Comparison of ENCODE assay signal across 27 cellular contexts in the genomic region with DNA sequence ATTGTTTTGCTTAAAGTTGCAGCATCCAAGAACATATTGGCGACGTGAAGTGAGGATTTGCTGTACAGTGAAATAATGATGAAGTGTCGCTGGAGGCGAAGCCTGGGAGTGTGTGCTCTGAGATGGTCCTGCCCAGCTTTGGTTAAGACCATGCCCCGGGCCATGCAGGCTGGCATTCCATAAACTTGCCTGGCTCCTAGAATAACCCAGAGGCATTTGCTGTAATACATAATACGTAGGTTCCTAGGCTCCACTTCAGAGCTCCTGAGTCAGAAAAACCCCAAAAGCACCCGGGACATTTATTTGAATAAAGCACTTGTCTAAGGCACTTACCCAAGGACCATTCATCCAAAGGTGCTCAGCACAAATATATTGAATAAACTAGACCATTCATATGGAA.
"Had no signal": no experiment of that assay in that cellular context is flagged by ENCODE, and none has a peak within 500 bp of the region (broad histone marks: within the 10 kb centered on the region; RNA-seq: fewer than 3 reads in every experiment).

No MANE protein-coding gene starts in this region.

- H3K9me3 ChIP-seq: ascending aorta, breast epithelium, colonic mucosa, gastrocnemius medialis had no signal

- H3K4me3 ChIP-seq: ascending aorta, breast epithelium, cardiac muscle cell, colonic mucosa, gastrocnemius medialis had no signal

- H3K36me3 ChIP-seq: ascending aorta, breast epithelium, cardiac muscle cell, colonic mucosa, gastrocnemius medialis had no signal

- DNase-seq: activated CD4-positive, alpha-beta memory T cell treated with anti-CD3 and anti-CD28 coated beads for 36 hours; activated CD4-positive, alpha-beta T cell treated with anti-CD3 and anti-CD28 coated beads for 36 hours; activated CD4-positive, alpha-beta T cell treated with anti-CD3 and anti-CD28 coated beads, Interleukin-2, amount 10 ng/mL, durations not matched to agents 24 days and 14 days; activated CD4-positive, CD25-positive, alpha-beta regulatory T cell; activated CD4-positive, CD25-positive, alpha-beta regulatory T cell treated with anti-CD3 and anti-CD28 coated beads, Interleukin-2, amount 50 U/mL, for 72 hours; activated CD8-positive, alpha-beta memory T cell treated with anti-CD3 and anti-CD28 coated beads, Interleukin-2, amount 10 ng/mL, durations not matched to agents 7 days and 5 days; activated CD8-positive, alpha-beta memory T cell treated with anti-CD3 and anti-CD28 coated beads, Interleukin-2, amount 50 U/mL, for 4 hours; activated CD8-positive, alpha-beta T cell treated with anti-CD3 and anti-CD28 coated beads, Interleukin-2, amount 10 ng/mL, durations not matched to agents 7 days and 5 days; activated gamma-delta T cell; activated naive CD4-positive, alpha-beta T cell; activated naive CD4-positive, alpha-beta T cell treated with anti-CD3 and anti-CD28 coated beads, Interleukin-2, amount 10 ng/mL, durations not matched to agents 7 days and 5 days; activated naive CD8-positive, alpha-beta T cell treated with anti-CD3 and anti-CD28 coated beads, Interleukin-2, amount 10 ng/mL, durations not matched to agents 7 days and 5 days; activated T-cell treated with anti-CD3 and anti-CD28 coated beads, Interleukin-2, amount 50 U/mL, for 1 hour; activated T-cell treated with anti-CD3 and anti-CD28 coated beads, Interleukin-2, amount 50 U/mL, for 48 hours; central memory CD4-positive, alpha-beta T cell; cerebellar nuclear complex; colonic mucosa; effector CD8-positive, alpha-beta T cell; foreskin fibroblast; gastrocnemius medialis; glutamatergic neuron; T-helper 2 cell had no signal

- H3K27ac ChIP-seq: ascending aorta, breast epithelium, cardiac muscle cell, colonic mucosa, epithelial cell of prostate, gastrocnemius medialis had no signal

- H3K27me3 ChIP-seq: ascending aorta, breast epithelium, cardiac muscle cell, colonic mucosa, gastrocnemius medialis had no signal

- ATAC-seq: activated CD4-positive, alpha-beta T cell treated with anti-CD3 and anti-CD28 coated beads for 36 hours; activated CD8-positive, alpha-beta memory T cell treated with anti-CD3 and anti-CD28 coated beads, Interleukin-2, amount 10 ng/mL, durations not matched to agents 7 days and 5 days; activated CD8-positive, alpha-beta T cell treated with anti-CD3 and anti-CD28 coated beads, Interleukin-2, amount 10 ng/mL, durations not matched to agents 7 days and 5 days; activated naive CD4-positive, alpha-beta T cell treated with anti-CD3 and anti-CD28 coated beads, Interleukin-2, amount 50 U/mL, for 72 hours; gastrocnemius medialis had no signal

- H3K4me1 ChIP-seq: ascending aorta, breast epithelium, colonic mucosa, gastrocnemius medialis had no signal
